Comparison of ENCODE assay signal across 1 cellular context in the genomic region with DNA sequence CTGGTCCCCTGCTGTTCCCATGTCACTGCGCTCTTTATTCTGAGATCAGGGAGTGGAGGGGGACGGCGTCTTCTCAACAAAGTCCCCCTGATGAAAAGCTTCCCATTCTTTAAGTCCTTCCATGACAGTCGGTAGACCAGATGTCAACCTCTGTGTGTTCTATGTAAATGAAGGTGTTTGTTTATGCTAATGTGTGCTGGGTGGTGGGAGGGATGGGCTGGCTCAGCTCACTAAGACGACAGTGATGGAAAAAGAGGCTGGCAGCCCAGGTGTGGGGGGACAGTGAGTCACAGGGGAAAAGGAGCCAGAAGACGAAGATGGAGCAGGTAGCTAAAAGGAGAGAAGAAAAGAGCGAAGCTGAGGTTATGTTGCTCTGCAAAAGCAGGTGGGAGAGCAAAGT.
TF ChIP-seq lines count a peak whose summit lies in the region.

No MANE protein-coding gene starts in this region.

TF ChIP-seq in GM23338, 12 proteins besides CTCF, POLR2A, EP300 and RAD21 (continued from another document):
- TF ChIP-seq, protein P1, sequence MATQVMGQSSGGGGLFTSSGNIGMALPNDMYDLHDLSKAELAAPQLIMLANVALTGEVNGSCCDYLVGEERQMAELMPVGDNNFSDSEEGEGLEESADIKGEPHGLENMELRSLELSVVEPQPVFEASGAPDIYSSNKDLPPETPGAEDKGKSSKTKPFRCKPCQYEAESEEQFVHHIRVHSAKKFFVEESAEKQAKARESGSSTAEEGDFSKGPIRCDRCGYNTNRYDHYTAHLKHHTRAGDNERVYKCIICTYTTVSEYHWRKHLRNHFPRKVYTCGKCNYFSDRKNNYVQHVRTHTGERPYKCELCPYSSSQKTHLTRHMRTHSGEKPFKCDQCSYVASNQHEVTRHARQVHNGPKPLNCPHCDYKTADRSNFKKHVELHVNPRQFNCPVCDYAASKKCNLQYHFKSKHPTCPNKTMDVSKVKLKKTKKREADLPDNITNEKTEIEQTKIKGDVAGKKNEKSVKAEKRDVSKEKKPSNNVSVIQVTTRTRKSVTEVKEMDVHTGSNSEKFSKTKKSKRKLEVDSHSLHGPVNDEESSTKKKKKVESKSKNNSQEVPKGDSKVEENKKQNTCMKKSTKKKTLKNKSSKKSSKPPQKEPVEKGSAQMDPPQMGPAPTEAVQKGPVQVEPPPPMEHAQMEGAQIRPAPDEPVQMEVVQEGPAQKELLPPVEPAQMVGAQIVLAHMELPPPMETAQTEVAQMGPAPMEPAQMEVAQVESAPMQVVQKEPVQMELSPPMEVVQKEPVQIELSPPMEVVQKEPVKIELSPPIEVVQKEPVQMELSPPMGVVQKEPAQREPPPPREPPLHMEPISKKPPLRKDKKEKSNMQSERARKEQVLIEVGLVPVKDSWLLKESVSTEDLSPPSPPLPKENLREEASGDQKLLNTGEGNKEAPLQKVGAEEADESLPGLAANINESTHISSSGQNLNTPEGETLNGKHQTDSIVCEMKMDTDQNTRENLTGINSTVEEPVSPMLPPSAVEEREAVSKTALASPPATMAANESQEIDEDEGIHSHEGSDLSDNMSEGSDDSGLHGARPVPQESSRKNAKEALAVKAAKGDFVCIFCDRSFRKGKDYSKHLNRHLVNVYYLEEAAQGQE (IDR thresholded peaks at IDR 0.05; ENCODE audit: unreplicated experiment) = no peak
- TF ChIP-seq JUNB (IDR thresholded peaks at IDR 0.05; ENCODE audit: unreplicated experiment) = no peak
- no peak for TF ChIP-seq STAT1 (IDR thresholded peaks at IDR 0.05; ENCODE audit: unreplicated experiment)
- TF ChIP-seq EZH2 (IDR thresholded peaks at IDR 0.05; ENCODE audit: low read depth, unreplicated experiment) = no peak
- no peak for TF ChIP-seq NANOG (IDR thresholded peaks at IDR 0.05; ENCODE audit: borderline replicate concordance)
- TF ChIP-seq ZNF331 (CRISPR knock-in tag; IDR thresholded peaks at IDR 0.05; ENCODE audit: low read depth) = no peak
- no peak for TF ChIP-seq POLR2AphosphoS5 (IDR thresholded peaks at IDR 0.05; ENCODE audit: low read depth)
- TF ChIP-seq CREB1 (CRISPR knock-in tag; IDR thresholded peaks at IDR 0.05; ENCODE audit: low read depth) = no peak
TF ChIP-seq in GM23338: peak in this region for 0.
